Comparison of ENCODE assay signal across 8 cellular contexts in the genomic region with DNA sequence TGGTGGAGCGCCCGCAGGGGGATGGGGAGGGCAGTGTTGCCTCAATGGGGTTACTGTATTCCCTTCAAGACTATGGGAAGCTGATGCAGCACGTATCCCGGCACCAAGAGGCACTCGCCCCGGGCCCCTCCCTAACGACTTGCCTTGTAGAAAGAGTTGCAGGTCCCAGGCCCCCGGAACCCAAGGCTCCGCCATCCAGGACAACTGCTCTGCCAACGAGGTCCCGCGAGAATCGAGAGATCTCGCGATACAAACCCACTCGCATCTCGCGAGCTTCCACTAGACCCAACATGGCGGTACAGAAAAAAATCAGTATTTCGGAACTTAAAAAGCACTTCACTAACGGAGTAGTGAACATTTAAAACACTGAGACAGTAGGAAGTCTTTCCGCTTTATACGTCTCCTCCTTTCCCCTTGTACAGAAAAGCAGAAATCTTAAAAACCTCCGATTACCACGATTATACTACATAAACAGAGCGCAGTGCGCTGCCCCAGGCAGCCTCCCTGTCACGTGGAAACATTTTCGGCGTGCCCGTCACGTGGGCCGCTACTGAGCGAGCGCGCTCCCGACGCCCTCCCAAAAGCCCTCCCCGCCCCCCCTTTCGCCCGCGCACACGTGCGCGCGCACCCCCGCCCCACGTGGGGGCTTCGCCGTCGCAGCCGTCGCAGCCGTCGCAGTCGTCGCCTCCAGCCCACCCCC. TPM values are rescaled to one million over a fixed set of nuclear protein-coding genes. Genes with fewer than 3 reads are reported as not detected.
DNase-seq lines count a peak whose midpoint lies in the region; ATAC-seq and TF ChIP-seq lines count a peak whose summit lies in the region.

A gene (minus strand): TSS at position 217 of the 700 bp plus-strand sequence. CDS start 49,304 bp downstream, outside the sequence.

- peak; percentile 48 for TF ChIP-seq POLR2A in transverse colon (IDR thresholded peaks at IDR 0.05)

- peaks cover 14% of the 10 kb centered on the region for H3K79me2 ChIP-seq in trophoblast cell (ENCODE audit: control insufficient read depth, insufficient read depth, low read length, poor library complexity)

- peak; percentile 97 for DNase-seq in GM12865 (ENCODE audit: low read depth)
- peak; percentile 93 to 97 (median 95) for DNase-seq in NCI-H1417 (lab: John Stamatoyannopoulos, UW)
- DNase-seq in SW 1271 (lab: John Stamatoyannopoulos, UW), result peak; percentile 60 to 91
- peak; percentile 89 for DNase-seq in activated naive CD8-positive, alpha-beta T cell treated with anti-CD3 and anti-CD28 coated beads, Interleukin-2, amount 50 U/mL, for 24 hours
- DNase-seq in cardiac muscle cell (ENCODE audit: low read depth in 1 of 2, low spot score in 1 of 2), result peak; percentile 94 to 96
- DNase-seq in trophoblast cell, result peak; percentile 91 to 99
- peak; percentile 95 for DNase-seq in transverse colon

- H3K14ac ChIP-seq in trophoblast cell (ENCODE audit: low read length), result peak within 1 kb of the TSS; percentile 99

- peak within 1 kb of the TSS; percentile 99 for H4K8ac ChIP-seq in trophoblast cell (ENCODE audit: low read depth, low read length)

- H3K27ac Mint-ChIP-seq in activated naive CD8-positive, alpha-beta T cell treated with anti-CD3 and anti-CD28 coated beads, Interleukin-2, amount 50 U/mL, for 24 hours, result peak within 1 kb of the TSS; percentile 97

- H4K12ac ChIP-seq in trophoblast cell (ENCODE audit: low read depth, low read length), result peak within 1 kb of the TSS; percentile 98

- TF ChIP-seq EP300 in transverse colon (IDR thresholded peaks at IDR 0.05; ENCODE audit: low read depth), result no peak

- peak within 1 kb of the TSS; percentile 87 for H3K4me3 ChIP-seq in GM12865 (ENCODE audit: low read depth, low read length)
- H3K4me3 ChIP-seq in cardiac muscle cell, result peak within 1 kb of the TSS; percentile 91
- peak within 1 kb of the TSS; percentile 99 for H3K4me3 ChIP-seq in trophoblast cell (ENCODE audit: low read depth, low read length)
- H3K4me3 ChIP-seq in transverse colon, result peak within 1 kb of the TSS; percentile 73 to 98 (median 85)

- peak within 1 kb of the TSS; percentile 97 for H2AFZ ChIP-seq in trophoblast cell (ENCODE audit: insufficient read depth, low read length, poor library complexity)

- peak within 1 kb of the TSS; percentile 95 for H2BK5ac ChIP-seq in trophoblast cell (ENCODE audit: low read depth, low read length, poor library complexity)

- peak within 1 kb of the TSS; percentile 98 for H3K27ac ChIP-seq in cardiac muscle cell
- peak within 1 kb of the TSS; percentile 100 for H3K27ac ChIP-seq in trophoblast cell (ENCODE audit: low read depth, low read length)
- H3K27ac ChIP-seq in transverse colon, result peak within 1 kb of the TSS; percentile 93 to 99 (median 96)

- H3K4me1 ChIP-seq in cardiac muscle cell (ENCODE audit: low read depth) (peaks cover 22% of the 10 kb centered on the region), trophoblast cell (ENCODE audit: control insufficient read depth in 1 of 2, insufficient read depth in 2 of 2, low read length in 2 of 2) (no peaks in the 10 kb centered on the region), transverse colon (peaks cover 21 to 54% (median 38%) of the 10 kb centered on the region in 4 donors)

- H3K9me3 ChIP-seq in cardiac muscle cell (ENCODE audit: low read depth) (no peaks in the 10 kb centered on the region), trophoblast cell (ENCODE audit: insufficient read depth, low read depth, low read length) (no peaks in the 10 kb centered on the region), transverse colon (no peaks in the 10 kb centered on the region)

- no peaks in the 10 kb centered on the region for H3K27me3 Mint-ChIP-seq in activated naive CD8-positive, alpha-beta T cell treated with anti-CD3 and anti-CD28 coated beads, Interleukin-2, amount 50 U/mL, for 24 hours

- TF ChIP-seq CTCF in GM12865 (IDR thresholded peaks at IDR 0.05; ENCODE audit: insufficient read depth, low read depth, low read length, missing control alignments) (no peak), cardiac muscle cell (IDR thresholded peaks at IDR 0.05; ENCODE audit: low read depth, low read length) (no peak), transverse colon (IDR thresholded peaks at IDR 0.05) (peak in 2 of 5 experiments; percentile 1 to 4)

- H3K4ac ChIP-seq in trophoblast cell (ENCODE audit: low read depth, low read length), result peak within 1 kb of the TSS; percentile 95

- peak within 1 kb of the TSS; percentile 94 for H3K4me2 ChIP-seq in trophoblast cell (ENCODE audit: low read length)

- peak within 1 kb of the TSS; percentile 97 for H3K4me3 Mint-ChIP-seq in activated naive CD8-positive, alpha-beta T cell treated with anti-CD3 and anti-CD28 coated beads, Interleukin-2, amount 50 U/mL, for 24 hours

- H3K36me3 ChIP-seq in cardiac muscle cell, result no peaks in the 10 kb centered on the region
- H3K36me3 ChIP-seq in trophoblast cell (ENCODE audit: control insufficient read depth in 1 of 2, insufficient read depth in 2 of 2, low read length in 2 of 2), result no peaks in the 10 kb centered on the region
- no peaks in the 10 kb centered on the region for H3K36me3 ChIP-seq in transverse colon

- WGBS in trophoblast cell (ENCODE audit: extremely low coverage, insufficient coverage, insufficient read length), result no CpG with 5 or more reads among the region's 57 CpGs
- WGBS in transverse colon (ENCODE audit: low coverage in 1 of 2), 2 donors, result 0 to 1% methylated on average over 6 to 43 of the region's 57 CpGs

- H3K79me1 ChIP-seq in trophoblast cell (ENCODE audit: low read length), result peaks cover 17% of the 10 kb centered on the region

- H3K23ac ChIP-seq in trophoblast cell (ENCODE audit: low read length), result no peak within 1 kb of the TSS

- peak within 1 kb of the TSS; percentile 98 for H4K91ac ChIP-seq in trophoblast cell (ENCODE audit: low read depth, low read length)

- peak within 1 kb of the TSS; percentile 95 for H3K18ac ChIP-seq in trophoblast cell (ENCODE audit: low read length)

- peaks cover 51% of the 10 kb centered on the region for H3K4me1 Mint-ChIP-seq in activated naive CD8-positive, alpha-beta T cell treated with anti-CD3 and anti-CD28 coated beads, Interleukin-2, amount 50 U/mL, for 24 hours

- peak; percentile 72 for ATAC-seq in HG02759 (IDR thresholded peaks at IDR 0.05; ENCODE audit: unreplicated experiment)
- peak; percentile 69 for ATAC-seq in activated naive CD8-positive, alpha-beta T cell treated with anti-CD3 and anti-CD28 coated beads, Interleukin-2, amount 50 U/mL, for 24 hours

- intact Hi-C loops in transverse colon (cut with DNase I; ENCODE audit: low total_unique reads), result no loop called here

- peak within 1 kb of the TSS; percentile 90 for H2BK120ac ChIP-seq in trophoblast cell (ENCODE audit: insufficient read depth, low read length, poor library complexity)

- H3K27me3 ChIP-seq in cardiac muscle cell, result no peaks in the 10 kb centered on the region
- H3K27me3 ChIP-seq in trophoblast cell (ENCODE audit: insufficient read depth, low read length), result no peaks in the 10 kb centered on the region
- H3K27me3 ChIP-seq in transverse colon, result no peaks in the 10 kb centered on the region

- H2BK12ac ChIP-seq in trophoblast cell (ENCODE audit: low read length), result peak within 1 kb of the TSS; percentile 1

- peak within 1 kb of the TSS; percentile 98 for H3K9ac ChIP-seq in trophoblast cell (ENCODE audit: low read length)

- H3K9me3 Mint-ChIP-seq in activated naive CD8-positive, alpha-beta T cell treated with anti-CD3 and anti-CD28 coated beads, Interleukin-2, amount 50 U/mL, for 24 hours, result no peaks in the 10 kb centered on the region

- in situ Hi-C loops in transverse colon (cut with MboI; ENCODE audit: low pct_ligation_motif_present in 1 of 4, low pct_unique_long_range_greater_than_20kb in 1 of 4, low sequenced_read_pairs in 3 of 4), result no loop called here

- peak within 1 kb of the TSS; percentile 76 for H2AK5ac ChIP-seq in trophoblast cell (ENCODE audit: low read length)

- H3K36me3 Mint-ChIP-seq in activated naive CD8-positive, alpha-beta T cell treated with anti-CD3 and anti-CD28 coated beads, Interleukin-2, amount 50 U/mL, for 24 hours (ENCODE audit: low read depth), result peaks cover 10% of the 10 kb centered on the region

RNA-seq across cellular contexts. Expression of the gene that starts here (rescaled TPM):
- total RNA-seq in cardiac muscle cell (43.5 and 48.6 TPM in 2 replicates), transverse colon (10 to 100 TPM; 15.9 to 80.4 (median 47.4) TPM)
- polyA plus RNA-seq in cardiac muscle cell, result 34.6 and 51.0 TPM in 2 replicates
- polyA plus RNA-seq in trophoblast cell (2013), result 18.2 and 20.1 TPM in 2 replicates

Comparison
In these comparisons a context has a peak if more than half of its experiments do, and no peak if none do; other contexts are left out.
1. Peak in every context shown above with its lines: DNase-seq, ATAC-seq, H3K4me3 ChIP-seq and H3K27ac ChIP-seq.